Comparison of ENCODE assay signal across 8 cellular contexts in the genomic region with DNA sequence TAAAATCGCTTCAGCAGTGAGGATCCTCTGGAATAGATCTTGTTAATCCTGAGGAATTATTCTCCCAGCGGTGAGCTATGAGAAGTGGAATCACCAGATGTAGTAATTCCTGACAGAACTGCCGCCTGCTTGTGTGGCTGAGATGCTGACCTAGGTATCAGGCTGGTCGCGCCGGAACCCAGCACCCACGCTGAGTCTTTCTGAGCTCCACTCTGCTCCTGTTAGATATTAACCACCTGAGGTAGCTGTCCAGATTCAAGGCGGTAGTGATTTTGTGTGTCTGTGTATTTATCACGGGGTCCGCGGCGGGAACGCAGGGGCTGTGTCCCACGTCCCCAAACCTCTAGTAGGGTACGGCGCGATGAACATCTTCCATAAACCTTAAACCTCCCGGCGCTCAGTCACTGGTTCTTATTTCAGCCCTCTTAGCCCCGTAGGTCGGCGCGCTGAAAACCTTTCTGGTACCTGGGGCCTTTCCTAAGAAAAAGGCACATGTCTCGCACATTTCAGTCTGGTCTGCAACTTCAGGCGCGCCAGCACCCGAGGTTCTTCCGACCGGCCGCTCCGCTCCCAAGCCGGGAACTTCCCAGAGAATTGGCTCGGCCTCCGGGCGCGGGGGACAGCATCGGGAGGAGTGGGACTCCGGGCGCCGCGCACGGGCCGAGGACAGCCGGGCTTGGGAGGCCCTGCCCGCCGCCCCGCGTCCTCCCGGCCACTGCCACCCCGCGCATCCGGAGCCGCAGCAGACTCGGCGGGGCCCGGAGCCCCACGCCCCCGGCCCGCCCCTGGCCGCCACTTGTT. TPM values are rescaled to one million over a fixed set of nuclear protein-coding genes. Genes with fewer than 3 reads are reported as not detected.
DNase-seq lines count a peak whose midpoint lies in the region; ATAC-seq and TF ChIP-seq lines count a peak whose summit lies in the region.

No MANE protein-coding gene starts in this region.

- H3K4me3 ChIP-seq in SK-N-MC = peak overlapping the region; percentile 81
- H3K4me3 ChIP-seq in duodenal mucosa (ENCODE audit: low read depth in 1 of 2, low read length in 2 of 2) = peak overlapping the region; percentile 83 to 90
- H3K4me3 ChIP-seq in mucosa of stomach (ENCODE audit: low read length) = peak overlapping the region; percentile 34
- peak overlapping the region; percentile 59 to 93 for H3K4me3 ChIP-seq in uterus

- H3K9me3 ChIP-seq in ES-I3 (ENCODE audit: control insufficient read depth, insufficient read depth, low read length) (no peaks in the 10 kb centered on the region), SK-N-MC (ENCODE audit: low read depth, low read length) (no peaks in the 10 kb centered on the region), duodenal mucosa (ENCODE audit: control insufficient read depth in 1 of 2, low read length in 2 of 2) (no peaks in the 10 kb centered on the region), mucosa of stomach (ENCODE audit: control insufficient read depth, low read length) (no peaks in the 10 kb centered on the region), uterus (no peaks in the 10 kb centered on the region)

- H3K27me3 ChIP-seq in duodenal mucosa (ENCODE audit: control insufficient read depth in 1 of 2, insufficient read depth in 2 of 2, low read length in 2 of 2) (no peaks in the 10 kb centered on the region), mucosa of stomach (ENCODE audit: control insufficient read depth, insufficient read depth, low read length) (no peaks in the 10 kb centered on the region), uterus (no peaks in the 10 kb centered on the region)

- no peak for TF ChIP-seq CTCF in uterus (IDR thresholded peaks at IDR 0.05)

- intact Hi-C loops in uterus (cut with DNase I; ENCODE audit: low total_unique reads) = loop anchor here (10.0 kb wide), 1 partner anchor 51 kb away; a partner anchor contains a TSS

- H3K9ac ChIP-seq in ES-I3 (ENCODE audit: low read depth, low read length) (peak overlapping the region; percentile 67), SK-N-MC (ENCODE audit: insufficient read length) (peak overlapping the region; percentile 58), duodenal mucosa (ENCODE audit: low read depth in 1 of 2, low read length in 2 of 2) (peak overlapping the region; percentile 75 to 89), mucosa of stomach (ENCODE audit: low read length) (peak overlapping the region; percentile 78)

- peak; percentile 9 for ATAC-seq in HG03432 (IDR thresholded peaks at IDR 0.05; ENCODE audit: unreplicated experiment)

- DNase-seq in AG08395 (ENCODE audit: low spot score) (peak; percentile 45), SK-N-MC (ENCODE audit: low read depth, low spot score) (no peak), uterus (no peak), ecto neural progenitor cell (ENCODE audit: low spot score) (no peak)

- H3K36me3 ChIP-seq in ES-I3 (ENCODE audit: insufficient read depth, low read length) (no peaks in the 10 kb centered on the region), SK-N-MC (ENCODE audit: insufficient read depth, low read length) (no peaks in the 10 kb centered on the region), duodenal mucosa (ENCODE audit: control insufficient read depth in 1 of 2, insufficient read depth in 2 of 2, low read length in 2 of 2) (peaks cover 0 to 11% of the 10 kb centered on the region in 2 donors), mucosa of stomach (ENCODE audit: control insufficient read depth, insufficient read depth, low read length) (no peaks in the 10 kb centered on the region), uterus (no peaks in the 10 kb centered on the region)

- H3K27ac ChIP-seq in SK-N-MC (no peak overlapping the region), duodenal mucosa (ENCODE audit: low read depth, low read length) (peak overlapping the region; percentile 58), uterus (peak overlapping the region; percentile 94 to 98)

- no peak for TF ChIP-seq POLR2A in uterus (IDR thresholded peaks at IDR 0.05)

- H3K4me1 ChIP-seq in ES-I3 (ENCODE audit: insufficient read depth, low read length) = 0 out of 2 replicates have a peak, but pooled peaks cover 5% of the 10 kb centered on the region
- H3K4me1 ChIP-seq in duodenal mucosa (ENCODE audit: control insufficient read depth in 1 of 2, insufficient read depth in 2 of 2, low read length in 2 of 2) = peaks cover 55 to 60% of the 10 kb centered on the region in 2 donors
- H3K4me1 ChIP-seq in mucosa of stomach (ENCODE audit: control insufficient read depth, insufficient read depth, low read length) = peaks cover 42% of the 10 kb centered on the region
- H3K4me1 ChIP-seq in uterus = peaks cover 10 to 25% of the 10 kb centered on the region in 2 donors

RNA-seq across cellular contexts. Expression of a gene that starts 0.5 kb away (rescaled TPM):
- total RNA-seq in uterus = 10 to 100 TPM in 2 of 4 donors, 1 to 10 TPM in 2; 1.5 to 21.1 (median 11.2) TPM

RNA-seq across cellular contexts. Expression of a gene that starts 28.3 kb away (rescaled TPM):
- total RNA-seq in uterus = 10 to 100 TPM in 2 of 4 donors, 1 to 10 TPM in 2; 4.4 to 23.2 (median 8.6) TPM

RNA-seq across cellular contexts. Expression of a gene that starts 42.3 kb away (rescaled TPM):
- total RNA-seq in uterus = 100 to 1,000 TPM in 1 of 4 donors, 10 to 100 TPM in 2, 1 to 10 TPM in 1; 4.7 to 162 (median 16.9) TPM

RNA-seq across cellular contexts. Expression of a gene that starts 54.4 kb away (rescaled TPM):
- 100 to 1,000 TPM in 1 of 4 donors, 10 to 100 TPM in 3; 31.8 to 117 (median 61.7) TPM for total RNA-seq in uterus

RNA-seq across cellular contexts. Expression of a gene that starts 54.8 kb away (rescaled TPM):
- total RNA-seq in uterus = 1 to 10 TPM in 3 of 4 donors, under 1 TPM in 1; 0.77 to 8.2 (median 4.7) TPM

Comparison
In these comparisons a context has a peak if more than half of its experiments do, and no peak if none do; other contexts are left out.
1. H3K4me3 ChIP-seq: peak in every context shown above with its lines; median percentile 86 in duodenal mucosa; 81 in SK-N-MC; 76 in uterus; 34 in mucosa of stomach.